13 cellular contexts compared by ENCODE assay signal in genomic region chr12:3838065-3838464, GRCh38. TPM values are rescaled to one million over a fixed set of nuclear protein-coding genes. Genes with fewer than 3 reads are reported as not detected.
A peak's percentile ranks its signal among the peaks of the same experiment; 100 is the strongest.
DNase-seq lines count a peak whose midpoint lies in the region; ATAC-seq and TF ChIP-seq lines count a peak whose summit lies in the region.
"Had no signal": no experiment of that assay in that cellular context is flagged by ENCODE, and none has a peak within 500 bp of the region (broad histone marks: within the 10 kb centered on the region; RNA-seq: fewer than 3 reads in every experiment).

No MANE protein-coding gene starts in this region.

- H3K4me3 Mint-ChIP-seq in T-helper 2 cell treated with Interferon-gamma antibody and Interleukin-4, amounts not matched to agents 5 μg/mL and 100 μg/mL, for 36 hours, result peak overlapping the region; percentile 51
- H3K4me3 Mint-ChIP-seq in activated B cell treated with CpG ODN at 0.5 μM for 24 hours, result peak overlapping the region; percentile 83

- no peak for TF ChIP-seq CTCF in activated B cell treated with CpG ODN at 0.5 μM for 24 hours (IDR thresholded peaks at IDR 0.05)

- H3K27me3 Mint-ChIP-seq in T-helper 2 cell treated with Interferon-gamma antibody and Interleukin-4, amounts not matched to agents 5 μg/mL and 100 μg/mL, for 36 hours (ENCODE audit: low read depth), result no peaks in the 10 kb centered on the region
- H3K27me3 Mint-ChIP-seq in activated B cell treated with CpG ODN at 0.5 μM for 24 hours, result no peaks in the 10 kb centered on the region

- intact Hi-C loops in activated B cell treated with CpG ODN at 0.5 μM for 24 hours (cut with micrococcal nuclease), result loop anchor here (1.0 kb wide), 1 partner anchor 35 kb away; the partner anchor contains the start of gene PARP11

- H3K36me3 Mint-ChIP-seq in T-helper 2 cell treated with Interferon-gamma antibody and Interleukin-4, amounts not matched to agents 5 μg/mL and 100 μg/mL, for 36 hours (ENCODE audit: low read depth), result peaks cover 37% of the 10 kb centered on the region
- H3K36me3 Mint-ChIP-seq in activated B cell treated with CpG ODN at 0.5 μM for 24 hours (ENCODE audit: low read depth), result peaks cover 18% of the 10 kb centered on the region

- ATAC-seq in activated B cell treated with CpG ODN at 0.5 μM for 24 hours (ENCODE audit: low read depth), result no peak

- no peak overlapping the region for H3K27ac Mint-ChIP-seq in T-helper 2 cell treated with Interferon-gamma antibody and Interleukin-4, amounts not matched to agents 5 μg/mL and 100 μg/mL, for 36 hours
- H3K27ac Mint-ChIP-seq in activated B cell treated with CpG ODN at 0.5 μM for 24 hours, result peak overlapping the region; percentile 88

- POLR2A ChIA-PET in activated B cell treated with CpG ODN at 0.5 μM for 24 hours (lab: Charles Lee), result no interaction called here

- no peaks in the 10 kb centered on the region for H3K9me3 Mint-ChIP-seq in T-helper 2 cell treated with Interferon-gamma antibody and Interleukin-4, amounts not matched to agents 5 μg/mL and 100 μg/mL, for 36 hours
- H3K9me3 Mint-ChIP-seq in activated B cell treated with CpG ODN at 0.5 μM for 24 hours, result no peaks in the 10 kb centered on the region

- peaks cover 19% of the 10 kb centered on the region for H3K4me1 Mint-ChIP-seq in T-helper 2 cell treated with Interferon-gamma antibody and Interleukin-4, amounts not matched to agents 5 μg/mL and 100 μg/mL, for 36 hours (ENCODE audit: low read depth)
- peaks cover 42% of the 10 kb centered on the region for H3K4me1 Mint-ChIP-seq in activated B cell treated with CpG ODN at 0.5 μM for 24 hours

- no peak for DNase-seq in T-helper 2 cell treated with Interferon-gamma antibody and Interleukin-4, amounts not matched to agents 5 μg/mL and 100 μg/mL, for 36 hours (ENCODE audit: low spot score)
- no peak for DNase-seq in T-helper 2 cell
- peak; percentile 26 for DNase-seq in KBM-7
- DNase-seq in activated B cell treated with CpG ODN at 0.5 μM for 24 hours, result no peak
- DNase-seq in myocyte (ENCODE audit: low read depth), result peak; percentile 11
- DNase-seq in T-helper 9 cell, result no peak
- no peak for DNase-seq in globus pallidus (ENCODE audit: low spot score)
- DNase-seq in GOT3 (lab: John Stamatoyannopoulos, UW), result no peak
- DNase-seq: Caco-2, GDM1, NCI-H2029 treated with DMSO at 0.1 percent for 48 hours, right lobe of liver, SHP77 treated with DMSO at 0.1 percent for 48 hours had no signal

- CTCF ChIA-PET in activated B cell treated with CpG ODN at 0.5 μM for 24 hours (lab: Charles Lee), result no interaction called here

- in situ Hi-C loops in KBM-7 (cut with MboI; ENCODE audit: low pct_unique_long_range_greater_than_20kb, low sequenced_read_pairs), result no loop called here

RNA-seq across cellular contexts. Expression of gene PARP11, which starts 35.1 kb away (rescaled TPM):
- total RNA-seq in activated B cell treated with CpG ODN at 0.5 μM for 24 hours (21.4 and 27.2 TPM in 2 replicates), myocyte (5.5 and 6.2 TPM in 2 replicates)
- 4.9 TPM for polyA plus RNA-seq in myocyte (2012)

Comparison
In these comparisons a context has a peak if more than half of its experiments do, and no peak if none do; other contexts are left out.
1. DNase-seq: peak in KBM-7 (single experiment) and myocyte (single experiment); none in T-helper 2 cell treated with Interferon-gamma antibody and Interleukin-4, amounts not matched to agents 5 μg/mL and 100 μg/mL, for 36 hours (single experiment), T-helper 2 cell (0 of 5), activated B cell treated with CpG ODN at 0.5 μM for 24 hours (single experiment), T-helper 9 cell (single experiment), globus pallidus (single experiment) and GOT3 (single experiment).